ENCODE assay signal across 1 cellular context in the genomic region with DNA sequence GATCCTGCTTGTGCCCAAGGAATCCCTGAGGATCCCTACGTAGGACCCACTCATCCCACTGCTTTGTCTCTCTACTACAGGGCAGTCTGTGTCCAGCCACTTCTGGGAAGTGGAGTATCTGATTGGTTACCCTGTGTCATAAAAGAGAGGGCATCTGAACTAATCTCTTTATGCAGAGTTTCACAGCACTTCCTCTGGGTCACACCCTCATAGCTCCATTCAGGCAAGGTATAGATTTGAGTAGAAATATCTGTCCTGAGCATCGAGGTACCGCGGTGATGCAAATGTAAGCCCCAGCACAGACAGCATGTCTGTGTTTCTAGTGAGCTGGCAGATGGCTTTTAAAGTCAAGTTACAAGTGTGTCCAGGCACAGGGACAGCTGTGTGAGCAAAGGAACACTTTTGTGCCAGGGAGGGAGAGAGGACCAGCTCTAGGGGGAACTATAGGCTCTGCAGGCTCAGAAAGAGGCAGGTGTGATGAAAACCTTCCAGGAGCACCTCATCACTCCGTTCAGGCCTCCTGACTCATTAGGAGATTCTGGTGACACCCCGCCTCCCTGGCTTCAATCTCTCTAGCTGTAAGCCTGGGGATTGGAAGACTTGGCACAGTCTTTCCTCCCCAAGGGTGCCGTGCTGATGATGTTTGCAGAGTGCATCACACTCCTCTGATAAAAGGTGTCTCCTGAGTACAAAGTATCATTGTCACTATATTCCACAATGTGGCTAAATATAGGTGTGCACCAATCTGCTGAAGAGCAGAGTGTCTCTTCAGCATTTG.
TF ChIP-seq lines count a peak whose summit lies in the region.

No MANE protein-coding gene starts in this region.

TF ChIP-seq in GM23338, 12 proteins besides CTCF, POLR2A, EP300 and RAD21 (continued from another document):
- TF ChIP-seq, protein P1, sequence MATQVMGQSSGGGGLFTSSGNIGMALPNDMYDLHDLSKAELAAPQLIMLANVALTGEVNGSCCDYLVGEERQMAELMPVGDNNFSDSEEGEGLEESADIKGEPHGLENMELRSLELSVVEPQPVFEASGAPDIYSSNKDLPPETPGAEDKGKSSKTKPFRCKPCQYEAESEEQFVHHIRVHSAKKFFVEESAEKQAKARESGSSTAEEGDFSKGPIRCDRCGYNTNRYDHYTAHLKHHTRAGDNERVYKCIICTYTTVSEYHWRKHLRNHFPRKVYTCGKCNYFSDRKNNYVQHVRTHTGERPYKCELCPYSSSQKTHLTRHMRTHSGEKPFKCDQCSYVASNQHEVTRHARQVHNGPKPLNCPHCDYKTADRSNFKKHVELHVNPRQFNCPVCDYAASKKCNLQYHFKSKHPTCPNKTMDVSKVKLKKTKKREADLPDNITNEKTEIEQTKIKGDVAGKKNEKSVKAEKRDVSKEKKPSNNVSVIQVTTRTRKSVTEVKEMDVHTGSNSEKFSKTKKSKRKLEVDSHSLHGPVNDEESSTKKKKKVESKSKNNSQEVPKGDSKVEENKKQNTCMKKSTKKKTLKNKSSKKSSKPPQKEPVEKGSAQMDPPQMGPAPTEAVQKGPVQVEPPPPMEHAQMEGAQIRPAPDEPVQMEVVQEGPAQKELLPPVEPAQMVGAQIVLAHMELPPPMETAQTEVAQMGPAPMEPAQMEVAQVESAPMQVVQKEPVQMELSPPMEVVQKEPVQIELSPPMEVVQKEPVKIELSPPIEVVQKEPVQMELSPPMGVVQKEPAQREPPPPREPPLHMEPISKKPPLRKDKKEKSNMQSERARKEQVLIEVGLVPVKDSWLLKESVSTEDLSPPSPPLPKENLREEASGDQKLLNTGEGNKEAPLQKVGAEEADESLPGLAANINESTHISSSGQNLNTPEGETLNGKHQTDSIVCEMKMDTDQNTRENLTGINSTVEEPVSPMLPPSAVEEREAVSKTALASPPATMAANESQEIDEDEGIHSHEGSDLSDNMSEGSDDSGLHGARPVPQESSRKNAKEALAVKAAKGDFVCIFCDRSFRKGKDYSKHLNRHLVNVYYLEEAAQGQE (IDR thresholded peaks at IDR 0.05; ENCODE audit: unreplicated experiment) = no peak
- TF ChIP-seq STAT1 (IDR thresholded peaks at IDR 0.05; ENCODE audit: unreplicated experiment) (no peak), JUNB (IDR thresholded peaks at IDR 0.05; ENCODE audit: unreplicated experiment) (no peak), ZNF114 (CRISPR knock-in tag; IDR thresholded peaks at IDR 0.05) (no peak), ZNF331 (CRISPR knock-in tag; IDR thresholded peaks at IDR 0.05; ENCODE audit: low read depth) (no peak), CREB1 (CRISPR knock-in tag; IDR thresholded peaks at IDR 0.05; ENCODE audit: low read depth) (no peak)
- TF ChIP-seq, protein P2, sequence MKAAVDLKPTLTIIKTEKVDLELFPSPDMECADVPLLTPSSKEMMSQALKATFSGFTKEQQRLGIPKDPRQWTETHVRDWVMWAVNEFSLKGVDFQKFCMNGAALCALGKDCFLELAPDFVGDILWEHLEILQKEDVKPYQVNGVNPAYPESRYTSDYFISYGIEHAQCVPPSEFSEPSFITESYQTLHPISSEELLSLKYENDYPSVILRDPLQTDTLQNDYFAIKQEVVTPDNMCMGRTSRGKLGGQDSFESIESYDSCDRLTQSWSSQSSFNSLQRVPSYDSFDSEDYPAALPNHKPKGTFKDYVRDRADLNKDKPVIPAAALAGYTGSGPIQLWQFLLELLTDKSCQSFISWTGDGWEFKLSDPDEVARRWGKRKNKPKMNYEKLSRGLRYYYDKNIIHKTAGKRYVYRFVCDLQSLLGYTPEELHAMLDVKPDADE (IDR thresholded peaks at IDR 0.05) = no peak
- TF ChIP-seq, protein P3, sequence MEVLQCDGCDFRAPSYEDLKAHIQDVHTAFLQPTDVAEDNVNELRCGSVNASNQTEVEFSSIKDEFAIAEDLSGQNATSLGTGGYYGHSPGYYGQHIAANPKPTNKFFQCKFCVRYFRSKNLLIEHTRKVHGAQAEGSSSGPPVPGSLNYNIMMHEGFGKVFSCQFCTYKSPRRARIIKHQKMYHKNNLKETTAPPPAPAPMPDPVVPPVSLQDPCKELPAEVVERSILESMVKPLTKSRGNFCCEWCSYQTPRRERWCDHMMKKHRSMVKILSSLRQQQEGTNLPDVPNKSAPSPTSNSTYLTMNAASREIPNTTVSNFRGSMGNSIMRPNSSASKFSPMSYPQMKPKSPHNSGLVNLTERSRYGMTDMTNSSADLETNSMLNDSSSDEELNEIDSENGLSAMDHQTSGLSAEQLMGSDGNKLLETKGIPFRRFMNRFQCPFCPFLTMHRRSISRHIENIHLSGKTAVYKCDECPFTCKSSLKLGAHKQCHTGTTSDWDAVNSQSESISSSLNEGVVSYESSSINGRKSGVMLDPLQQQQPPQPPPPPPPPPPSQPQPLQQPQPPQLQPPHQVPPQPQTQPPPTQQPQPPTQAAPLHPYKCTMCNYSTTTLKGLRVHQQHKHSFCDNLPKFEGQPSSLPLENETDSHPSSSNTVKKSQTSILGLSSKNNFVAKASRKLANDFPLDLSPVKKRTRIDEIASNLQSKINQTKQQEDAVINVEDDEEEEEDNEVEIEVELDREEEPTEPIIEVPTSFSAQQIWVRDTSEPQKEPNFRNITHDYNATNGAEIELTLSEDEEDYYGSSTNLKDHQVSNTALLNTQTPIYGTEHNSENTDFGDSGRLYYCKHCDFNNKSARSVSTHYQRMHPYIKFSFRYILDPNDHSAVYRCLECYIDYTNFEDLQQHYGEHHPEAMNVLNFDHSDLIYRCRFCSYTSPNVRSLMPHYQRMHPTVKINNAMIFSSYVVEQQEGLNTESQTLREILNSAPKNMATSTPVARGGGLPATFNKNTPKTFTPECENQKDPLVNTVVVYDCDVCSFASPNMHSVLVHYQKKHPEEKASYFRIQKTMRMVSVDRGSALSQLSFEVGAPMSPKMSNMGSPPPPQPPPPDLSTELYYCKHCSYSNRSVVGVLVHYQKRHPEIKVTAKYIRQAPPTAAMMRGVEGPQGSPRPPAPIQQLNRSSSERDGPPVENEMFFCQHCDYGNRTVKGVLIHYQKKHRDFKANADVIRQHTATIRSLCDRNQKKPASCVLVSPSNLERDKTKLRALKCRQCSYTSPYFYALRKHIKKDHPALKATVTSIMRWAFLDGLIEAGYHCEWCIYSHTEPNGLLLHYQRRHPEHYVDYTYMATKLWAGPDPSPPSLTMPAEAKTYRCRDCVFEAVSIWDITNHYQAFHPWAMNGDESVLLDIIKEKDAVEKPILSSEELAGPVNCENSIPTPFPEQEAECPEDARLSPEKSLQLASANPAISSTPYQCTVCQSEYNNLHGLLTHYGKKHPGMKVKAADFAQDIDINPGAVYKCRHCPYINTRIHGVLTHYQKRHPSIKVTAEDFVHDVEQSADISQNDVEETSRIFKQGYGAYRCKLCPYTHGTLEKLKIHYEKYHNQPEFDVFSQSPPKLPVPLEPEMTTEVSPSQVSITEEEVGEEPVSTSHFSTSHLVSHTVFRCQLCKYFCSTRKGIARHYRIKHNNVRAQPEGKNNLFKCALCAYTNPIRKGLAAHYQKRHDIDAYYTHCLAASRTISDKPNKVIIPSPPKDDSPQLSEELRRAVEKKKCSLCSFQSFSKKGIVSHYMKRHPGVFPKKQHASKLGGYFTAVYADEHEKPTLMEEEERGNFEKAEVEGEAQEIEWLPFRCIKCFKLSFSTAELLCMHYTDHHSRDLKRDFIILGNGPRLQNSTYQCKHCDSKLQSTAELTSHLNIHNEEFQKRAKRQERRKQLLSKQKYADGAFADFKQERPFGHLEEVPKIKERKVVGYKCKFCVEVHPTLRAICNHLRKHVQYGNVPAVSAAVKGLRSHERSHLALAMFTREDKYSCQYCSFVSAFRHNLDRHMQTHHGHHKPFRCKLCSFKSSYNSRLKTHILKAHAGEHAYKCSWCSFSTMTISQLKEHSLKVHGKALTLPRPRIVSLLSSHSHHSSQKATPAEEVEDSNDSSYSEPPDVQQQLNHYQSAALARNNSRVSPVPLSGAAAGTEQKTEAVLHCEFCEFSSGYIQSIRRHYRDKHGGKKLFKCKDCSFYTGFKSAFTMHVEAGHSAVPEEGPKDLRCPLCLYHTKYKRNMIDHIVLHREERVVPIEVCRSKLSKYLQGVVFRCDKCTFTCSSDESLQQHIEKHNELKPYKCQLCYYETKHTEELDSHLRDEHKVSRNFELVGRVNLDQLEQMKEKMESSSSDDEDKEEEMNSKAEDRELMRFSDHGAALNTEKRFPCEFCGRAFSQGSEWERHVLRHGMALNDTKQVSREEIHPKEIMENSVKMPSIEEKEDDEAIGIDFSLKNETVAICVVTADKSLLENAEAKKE (CRISPR knock-in tag; IDR thresholded peaks at IDR 0.05) = no peak
